11 cellular contexts compared by ENCODE assay signal in genomic region chr7:28799619-28800018, GRCh38.
A peak's percentile ranks its signal among the peaks of the same experiment; 100 is the strongest.
DNase-seq lines count a peak whose midpoint lies in the region; TF ChIP-seq lines count a peak whose summit lies in the region.
"Had no signal": no experiment of that assay in that cellular context is flagged by ENCODE, and none has a peak within 500 bp of the region (broad histone marks: within the 10 kb centered on the region; RNA-seq: fewer than 3 reads in every experiment).

No MANE protein-coding gene starts in this region.

- H3K4me1 ChIP-seq in HEK293 (ENCODE audit: control insufficient read depth, insufficient read depth, low read length), result no peaks in the 10 kb centered on the region

- DNase-seq in fibroblast of villous mesenchyme (ENCODE audit: low read depth) (peak; percentile 37), NCI-H446 (lab: John Stamatoyannopoulos, UW) (no peak), Kasumi-1 (lab: John Stamatoyannopoulos, UW) (no peak), NCI-H2029 treated with DMSO at 0.1 percent for 48 hours (lab: John Stamatoyannopoulos, UW) (no peak), cardiac septum (ENCODE audit: low spot score) (no peak)
- DNase-seq: Calu3; CD4-positive, CD25-positive, alpha-beta regulatory T cell; DMS 273 treated with DMSO at 0.1 percent for 48 hours; HCEC 1CT had no signal

- no peak for TF ChIP-seq CTCF in HEK293 (tag by site-specific recombination; IDR thresholded peaks at IDR 0.05)
- TF ChIP-seq CTCF in VCaP (conservative IDR thresholded peaks at IDR 0.05), result no peak
- no peak for TF ChIP-seq CTCF in fibroblast of villous mesenchyme (IDR thresholded peaks at IDR 0.05; ENCODE audit: insufficient read depth, low read depth, low read length)

- H3K9me3 ChIP-seq in HEK293 (ENCODE audit: control insufficient read depth, insufficient read depth, low read depth, low read length), result no peaks in the 10 kb centered on the region

- H3K27ac ChIP-seq in HEK293 (ENCODE audit: extremely low read depth, low read depth, low read length), result no peak overlapping the region
- H3K27ac ChIP-seq in VCaP, result peak overlapping the region; percentile 34

- peaks cover 3 to 4% of the 10 kb centered on the region in 2 experiments; a peak in 2 of 3 replicates for H3K36me3 ChIP-seq in HEK293 (ENCODE audit: control insufficient read depth in 2 of 2, insufficient read depth in 1 of 2, low read length in 2 of 2)

- POLR2A ChIA-PET in HEK293 (lab: Yijun Ruan, JAX), result no interaction called here

- CTCF ChIA-PET in HEK293 (lab: Yijun Ruan, JAX), result interaction anchor here (1.0 kb wide), 1 partner anchor 54 kb away, joined by 4 read pairs; no protein-coding TSS in a partner anchor

- intact Hi-C loops in cardiac septum (cut with DNase I), result no loop called here

- no peak overlapping the region for H3K4me3 ChIP-seq in HEK293 (ENCODE audit: low read depth, low read length)
- H3K4me3 ChIP-seq in fibroblast of villous mesenchyme (ENCODE audit: low read depth, low read length), result no peak overlapping the region

TF ChIP-seq in HEK293, 187 proteins besides CTCF, POLR2A, EP300 and RAD21:
- TF ChIP-seq ZNF776 (tag by site-specific recombination; IDR thresholded peaks at IDR 0.05; ENCODE audit: borderline replicate concordance) (no peak), ZNF701 (tag by site-specific recombination; IDR thresholded peaks at IDR 0.05) (no peak), ZFHX2 (tag by site-specific recombination; conservative IDR thresholded peaks at IDR 0.05) (0 out of 2 replicates have a peak, but pooled peaks have one; percentile 8), ZNF488 (tag by site-specific recombination; IDR thresholded peaks at IDR 0.05) (no peak), ZIC2 (tag by site-specific recombination; IDR thresholded peaks at IDR 0.05) (no peak), ZNF621 (tag by site-specific recombination; IDR thresholded peaks at IDR 0.05) (no peak), PRDM6 (tag by site-specific recombination; IDR thresholded peaks at IDR 0.05) (no peak), ZNF148 (tag by site-specific recombination; IDR thresholded peaks at IDR 0.05; ENCODE audit: borderline replicate concordance) (no peak)
